ENCODE assay signal across 19 cellular contexts in the genomic region with DNA sequence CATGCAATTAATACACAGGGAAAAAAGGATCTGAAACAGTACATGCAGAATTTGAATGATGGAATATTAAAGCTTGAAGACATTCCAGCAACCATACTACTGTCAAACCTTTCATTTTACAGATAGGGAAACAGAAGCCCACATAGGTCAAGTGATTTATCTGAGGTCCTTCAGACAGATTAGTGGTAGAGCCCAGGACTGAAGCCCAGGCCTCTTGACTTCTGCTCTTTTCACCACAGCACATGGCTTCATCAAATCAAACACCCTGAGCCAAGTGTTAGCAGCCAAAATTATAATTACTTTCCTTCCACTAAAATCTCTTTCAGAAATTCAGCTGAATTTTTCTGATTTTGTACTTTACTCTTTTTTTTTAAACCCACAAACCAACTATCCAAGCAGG.
"Had no signal": no experiment of that assay in that cellular context is flagged by ENCODE, and none has a peak within 500 bp of the region (broad histone marks: within the 10 kb centered on the region; RNA-seq: fewer than 3 reads in every experiment).

No MANE protein-coding gene starts in this region.

- H3K4me1 ChIP-seq: Peyer's patch had no signal

- DNase-seq: IMR-90; Karpas-422; KG1; MM.1S; NCI-H1092 treated with DMSO at 0.1 percent for 48 hours; NCI-H1417; NCI-H1436 treated with DMSO at 0.1 percent for 48 hours; NCI-H1694; NCI-H187 treated with DMSO at 0.1 percent for 48 hours; NCI-H2029 treated with DMSO at 0.1 percent for 48 hours; NCI-H2227 treated with DMSO at 0.1 percent for 48 hours; NCI-H526 treated with DMSO at 0.1 percent for 48 hours; NCI-H748 treated with DMSO at 0.1 percent for 48 hours; NK-92 treated with Interleukin-12 subunit alpha and Interleukin-12 subunit beta, amount 100 ng/mL, for 24 hours; PC-9; Peyer's patch; SHP77; SK-N-SH had no signal

- H3K27ac ChIP-seq: PC-9, Peyer's patch had no signal

- H3K36me3 ChIP-seq: Peyer's patch had no signal

- H3K9ac ChIP-seq: SK-N-SH had no signal

- ATAC-seq: HepG2 had no signal

- H3K9me3 ChIP-seq: Peyer's patch, SK-N-SH had no signal

- H3K27me3 ChIP-seq: Peyer's patch had no signal

- H3K4me3 ChIP-seq: PC-9, Peyer's patch had no signal
